In the genomic region with DNA sequence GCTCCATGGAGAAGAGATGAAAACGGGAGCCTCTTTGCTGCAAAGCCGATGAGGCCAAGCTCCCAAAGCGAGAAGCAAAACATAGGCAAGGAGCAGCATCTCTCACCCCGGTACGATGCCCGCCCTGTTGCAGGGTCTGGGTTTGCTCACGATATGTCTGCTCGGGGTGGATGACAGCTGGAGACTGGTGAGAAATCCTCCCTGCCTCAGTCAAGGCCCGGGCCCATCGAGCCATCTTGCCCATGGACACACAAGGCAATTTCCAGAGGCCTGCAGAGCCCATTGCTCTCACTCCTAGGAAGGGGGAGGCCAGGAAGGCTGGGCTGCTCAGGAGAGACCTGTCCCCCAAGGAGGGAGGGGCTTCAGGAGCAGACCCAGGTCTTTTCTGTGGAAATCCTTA, we compare ENCODE assay signal across 34 cellular contexts.
"Had no signal": no experiment of that assay in that cellular context is flagged by ENCODE, and none has a peak within 500 bp of the region (broad histone marks: within the 10 kb centered on the region; RNA-seq: fewer than 3 reads in every experiment).

No MANE protein-coding gene starts in this region.

- H3K27me3 ChIP-seq: MG63 had no signal

- H3K36me3 ChIP-seq: MG63 had no signal

- H3K4me3 ChIP-seq: MG63 had no signal

- H3K27ac ChIP-seq: KMS-11 had no signal

- H3K9me3 ChIP-seq: MG63 had no signal

- H3K9ac ChIP-seq: KMS-11 had no signal

- DNase-seq: Karpas-422, Kasumi-1, MG63, MM.1S, MV-4-11, NCI-H1048, NCI-H1092, NCI-H1092 treated with DMSO at 0.1 percent for 48 hours, NCI-H1105, NCI-H1105 treated with DMSO at 0.1 percent for 48 hours, NCI-H1417, NCI-H1417 treated with DMSO at 0.1 percent for 48 hours, NCI-H1436, NCI-H1436 treated with DMSO at 0.1 percent for 48 hours, NCI-H146, NCI-H1694, NCI-H1694 treated with DMSO at 0.1 percent for 48 hours, NCI-H187, NCI-H187 treated with DMSO at 0.1 percent for 48 hours, NCI-H1930, NCI-H2029, NCI-H2029 treated with DMSO at 0.1 percent for 48 hours, NCI-H2081, NCI-H2081 treated with DMSO at 0.1 percent for 48 hours, NCI-H2107, NCI-H2171, NCI-H2171 treated with DMSO at 0.1 percent for 48 hours, NCI-H2227 treated with DMSO at 0.1 percent for 48 hours, NCI-H226, NCI-H345, NCI-H446, NCI-H446 treated with DMSO at 0.1 percent for 48 hours, NCI-H510A had no signal
